In genomic region chr1:85692730-85693314, GRCh38 we compare ENCODE assay signal across 7 cellular contexts. TPM values are rescaled to one million over a fixed set of nuclear protein-coding genes. Genes with fewer than 3 reads are reported as not detected.
DNase-seq lines count a peak whose midpoint lies in the region; ATAC-seq and TF ChIP-seq lines count a peak whose summit lies in the region.

No MANE protein-coding gene starts in this region.

- TF ChIP-seq POLR2A in sigmoid colon (IDR thresholded peaks at IDR 0.05) = no peak

- no peak for TF ChIP-seq EP300 in sigmoid colon (IDR thresholded peaks at IDR 0.05)

- 51 to 76% methylated on average over 1 of the region's 1 CpG for WGBS in sigmoid colon, 2 donors

- peaks cover 0 to 4% (median 0%) of the 10 kb centered on the region in 4 donors for H3K4me1 ChIP-seq in sigmoid colon

- no peaks in the 10 kb centered on the region for H3K27me3 ChIP-seq in sigmoid colon

- no peak overlapping the region for H3K27ac ChIP-seq in sigmoid colon

- no peak for ATAC-seq in HG03280 (IDR thresholded peaks at IDR 0.05; ENCODE audit: unreplicated experiment)

- intact Hi-C loops in sigmoid colon (cut with DNase I) = loop anchor here (1.0 to 10.0 kb wide), 2 partner anchors 198 to 385 kb away; no protein-coding TSS in a partner anchor

- DNase-seq in GM12864 (ENCODE audit: low read depth) = no peak
- peak; percentile 18 for DNase-seq in NCI-H460 (ENCODE audit: extremely low read depth, low read depth)
- DNase-seq in epithelial cell of esophagus (ENCODE audit: low read depth) = peak; percentile 53
- no peak for DNase-seq in sigmoid colon
- DNase-seq in NCI-H187 (lab: John Stamatoyannopoulos, UW) = no peak
- DNase-seq in NOMO-1 treated with DMSO at 0.1 percent for 48 hours (lab: John Stamatoyannopoulos, UW; ENCODE audit: unreplicated experiment) = no peak

- TF ChIP-seq CTCF in GM12864 (IDR thresholded peaks at IDR 0.05; ENCODE audit: low read depth, low read length, missing control alignments) = peak; percentile 5
- peak; percentile 39 for TF ChIP-seq CTCF in epithelial cell of esophagus (IDR thresholded peaks at IDR 0.05; ENCODE audit: insufficient read depth, low read depth, low read length, missing control alignments)
- peak in 3 of 4 experiments; percentile 38 to 49 (median 41) for TF ChIP-seq CTCF in sigmoid colon (IDR thresholded peaks at IDR 0.05)

- H3K4me3 ChIP-seq in GM12864 (ENCODE audit: low read depth, low read length) (no peak overlapping the region), epithelial cell of esophagus (ENCODE audit: low read length) (no peak overlapping the region), sigmoid colon (no peak overlapping the region)

- H3K9me3 ChIP-seq in sigmoid colon = no peaks in the 10 kb centered on the region

- peaks cover 0 to 5% (median 0%) of the 10 kb centered on the region in 4 donors for H3K36me3 ChIP-seq in sigmoid colon

RNA-seq across cellular contexts. Expression of gene ZNHIT6, which starts 15.4 kb away (rescaled TPM):
- total RNA-seq in NCI-H460 (2014; rRNA removed; shearing (Covaris generic)) = 15.7 and 16.6 TPM in 2 replicates
- 6.8 and 7.2 TPM in 2 replicates for polyA plus RNA-seq in NCI-H460 (2014; cell fraction: nucleus; rRNA removed)
- total RNA-seq in sigmoid colon = 10 to 100 TPM; 12.5 to 20.0 (median 15.8) TPM
- 10 to 100 TPM in 1 of 3 donors, 1 to 10 TPM in 2; 3.9 to 10.7 (median 6.0) TPM for polyA plus RNA-seq in sigmoid colon

Comparison
In these comparisons a context has a peak if more than half of its experiments do, and no peak if none do; other contexts are left out.
1. DNase-seq: peak in NCI-H460 (single experiment) and epithelial cell of esophagus (single experiment); none in GM12864 (single experiment), sigmoid colon (single experiment), NCI-H187 (0 of 2) and NOMO-1 treated with DMSO at 0.1 percent for 48 hours (single experiment).
2. Peak in every context shown above with its lines, with median percentiles within 50 percentile points of each other: CTCF ChIP-seq.